In the genomic region with DNA sequence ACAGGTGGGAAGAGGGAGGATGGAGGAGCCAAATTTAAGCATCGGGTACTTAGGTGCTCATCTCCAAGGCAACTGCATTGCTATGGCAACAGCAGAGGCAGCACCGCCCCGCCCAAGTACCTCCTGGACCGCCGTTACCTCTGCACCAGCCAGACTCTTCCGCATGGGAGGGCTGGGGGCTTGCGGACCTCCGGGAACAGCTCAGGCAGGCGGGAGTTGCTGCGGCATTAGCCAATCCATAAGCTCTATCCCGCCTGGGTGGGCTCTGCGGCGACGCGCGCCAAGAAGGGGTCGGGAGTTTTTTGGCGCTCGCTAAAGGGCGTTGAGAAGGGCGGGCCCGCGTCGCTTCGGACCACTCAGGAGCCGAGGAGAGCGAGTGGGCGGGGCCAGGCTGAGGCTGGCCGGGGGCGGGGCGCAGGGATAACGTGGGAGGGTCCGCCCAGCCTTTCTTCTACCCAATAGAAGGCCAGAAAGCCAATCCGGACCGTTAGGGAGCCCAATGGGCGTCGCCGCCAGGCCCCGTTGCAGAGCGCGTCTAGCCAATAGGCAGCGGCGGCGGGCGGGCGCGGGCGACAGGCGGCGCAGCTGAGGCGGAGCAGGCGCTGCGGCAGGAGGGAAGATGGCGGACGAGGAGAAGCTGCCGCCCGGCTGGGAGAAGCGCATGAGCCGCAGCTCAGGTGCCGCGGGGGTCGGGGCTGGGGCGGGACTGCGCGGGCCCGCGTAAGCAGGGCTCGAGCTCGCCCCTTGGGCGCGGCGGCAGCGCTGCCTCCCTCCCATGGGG, we compare ENCODE assay signal across 8 cellular contexts. TPM values are rescaled to one million over a fixed set of nuclear protein-coding genes. Genes with fewer than 3 reads are reported as not detected.
A peak's percentile ranks its signal among the peaks of the same experiment; 100 is the strongest.
DNase-seq lines count a peak whose midpoint lies in the region; ATAC-seq and TF ChIP-seq lines count a peak whose summit lies in the region.

A gene (plus strand): TSS at position 593 of the 781 bp plus-strand sequence. CDS start 27 bp downstream, at position 620.

- peak; percentile 96 for ATAC-seq in GM18909 (IDR thresholded peaks at IDR 0.05; ENCODE audit: poor library complexity, unreplicated experiment)
- peak; percentile 95 for ATAC-seq in HG03175 (IDR thresholded peaks at IDR 0.05; ENCODE audit: unreplicated experiment)
- ATAC-seq in WTC11 = peak; percentile 94

- H3K9me3 Mint-ChIP-seq in WTC11 = no peaks in the 10 kb centered on the region
- no peaks in the 10 kb centered on the region for H3K9me3 Mint-ChIP-seq in immature natural killer cell

- peak within 1 kb of the TSS; percentile 71 for H3K27ac Mint-ChIP-seq in WTC11
- peak within 1 kb of the TSS; percentile 87 to 98 (median 92) for H3K27ac Mint-ChIP-seq in immature natural killer cell

- peak within 1 kb of the TSS; percentile 87 for H3K4me3 Mint-ChIP-seq in WTC11
- peak within 1 kb of the TSS; percentile 93 to 96 (median 94) for H3K4me3 Mint-ChIP-seq in immature natural killer cell

- POLR2A ChIA-PET in WTC11 (lab: Charles Lee) = interaction anchor here (0.5 to 0.9 kb wide), 2 partner anchors 16 to 234 kb away, joined by 3 to 4 read pairs; a partner anchor contains a TSS

- CTCF ChIA-PET in WTC11 (lab: Charles Lee) = interaction anchor here (0.6 to 1.4 kb wide), 30 partner anchors 10 to 424 kb away, joined by 3 to 9 read pairs (median 4); a partner anchor contains a TSS

- H3K36me3 Mint-ChIP-seq in WTC11 (peaks cover 13% of the 10 kb centered on the region), immature natural killer cell (peaks cover 0 to 9% (median 0%) of the 10 kb centered on the region in 3 donors)

- DNase-seq in AG09309 (ENCODE audit: low read depth) (peak; percentile 93), NCI-H226 (peak; percentile 96), WTC11 (ENCODE audit: low spot score) (peak; percentile 100), cardiac fibroblast (ENCODE audit: low read depth in 2 of 2) (peak; percentile 99), immature natural killer cell (peak; percentile 99), smooth muscle cell of the brain vasculature (ENCODE audit: low read depth, low spot score) (peak; percentile 97)

- H3K4me3 ChIP-seq in AG09309 (ENCODE audit: control insufficient read depth, low read depth, low read length) (peak within 1 kb of the TSS; percentile 98), cardiac fibroblast (replicated peaks in 1 of 2; ENCODE audit: low read depth in 2 of 2, low read length in 2 of 2) (peak within 1 kb of the TSS; percentile 88 to 89)

- TF ChIP-seq CTCF in AG09309 (IDR thresholded peaks at IDR 0.05; ENCODE audit: control insufficient read depth, insufficient read depth, low read depth, low read length, missing control alignments) = peak; percentile 28
- no peak; the same call in 1 of the 2 replicates for TF ChIP-seq CTCF in WTC11 (IDR thresholded peaks at IDR 0.05)
- TF ChIP-seq CTCF in cardiac fibroblast (IDR thresholded peaks at IDR 0.05; ENCODE audit: low read depth, low read length) = no peak

- H3K27me3 Mint-ChIP-seq in WTC11 (ENCODE audit: low read depth) = no peaks in the 10 kb centered on the region
- peaks cover 5 to 10% (median 8%) of the 10 kb centered on the region in 3 donors for H3K27me3 Mint-ChIP-seq in immature natural killer cell (ENCODE audit: low read depth in 3 of 3)

- H3K4me1 Mint-ChIP-seq in WTC11 (peaks cover 14% of the 10 kb centered on the region), immature natural killer cell (peaks cover 22 to 26% of the 10 kb centered on the region in 2 donors)

TF ChIP-seq in WTC11, 78 proteins besides CTCF, POLR2A, EP300 and RAD21 (continues in another document):
- TF ChIP-seq FOXK1 (CRISPR knock-in tag; IDR thresholded peaks at IDR 0.05) (0 out of 2 replicates have a peak, but pooled peaks have one; percentile 2), NFYB (CRISPR knock-in tag; conservative IDR thresholded peaks at IDR 0.05; ENCODE audit: low read depth) (peak; percentile 98), RORB (CRISPR knock-in tag; IDR thresholded peaks at IDR 0.05) (no peak), ZNF416 (CRISPR knock-in tag; IDR thresholded peaks at IDR 0.05) (0 out of 2 replicates have a peak, but pooled peaks have one; percentile 9), OVOL2 (CRISPR knock-in tag; IDR thresholded peaks at IDR 0.05; ENCODE audit: borderline replicate concordance) (no peak), ESRRA (CRISPR knock-in tag; IDR thresholded peaks at IDR 0.05; ENCODE audit: borderline replicate concordance) (no peak), TCF7 (CRISPR knock-in tag; IDR thresholded peaks at IDR 0.05; ENCODE audit: low read depth) (no peak), NFE2L1 (CRISPR knock-in tag; IDR thresholded peaks at IDR 0.05) (no peak), GTF2I (CRISPR knock-in tag; conservative IDR thresholded peaks at IDR 0.05) (no peak)
- TF ChIP-seq, protein P1, sequence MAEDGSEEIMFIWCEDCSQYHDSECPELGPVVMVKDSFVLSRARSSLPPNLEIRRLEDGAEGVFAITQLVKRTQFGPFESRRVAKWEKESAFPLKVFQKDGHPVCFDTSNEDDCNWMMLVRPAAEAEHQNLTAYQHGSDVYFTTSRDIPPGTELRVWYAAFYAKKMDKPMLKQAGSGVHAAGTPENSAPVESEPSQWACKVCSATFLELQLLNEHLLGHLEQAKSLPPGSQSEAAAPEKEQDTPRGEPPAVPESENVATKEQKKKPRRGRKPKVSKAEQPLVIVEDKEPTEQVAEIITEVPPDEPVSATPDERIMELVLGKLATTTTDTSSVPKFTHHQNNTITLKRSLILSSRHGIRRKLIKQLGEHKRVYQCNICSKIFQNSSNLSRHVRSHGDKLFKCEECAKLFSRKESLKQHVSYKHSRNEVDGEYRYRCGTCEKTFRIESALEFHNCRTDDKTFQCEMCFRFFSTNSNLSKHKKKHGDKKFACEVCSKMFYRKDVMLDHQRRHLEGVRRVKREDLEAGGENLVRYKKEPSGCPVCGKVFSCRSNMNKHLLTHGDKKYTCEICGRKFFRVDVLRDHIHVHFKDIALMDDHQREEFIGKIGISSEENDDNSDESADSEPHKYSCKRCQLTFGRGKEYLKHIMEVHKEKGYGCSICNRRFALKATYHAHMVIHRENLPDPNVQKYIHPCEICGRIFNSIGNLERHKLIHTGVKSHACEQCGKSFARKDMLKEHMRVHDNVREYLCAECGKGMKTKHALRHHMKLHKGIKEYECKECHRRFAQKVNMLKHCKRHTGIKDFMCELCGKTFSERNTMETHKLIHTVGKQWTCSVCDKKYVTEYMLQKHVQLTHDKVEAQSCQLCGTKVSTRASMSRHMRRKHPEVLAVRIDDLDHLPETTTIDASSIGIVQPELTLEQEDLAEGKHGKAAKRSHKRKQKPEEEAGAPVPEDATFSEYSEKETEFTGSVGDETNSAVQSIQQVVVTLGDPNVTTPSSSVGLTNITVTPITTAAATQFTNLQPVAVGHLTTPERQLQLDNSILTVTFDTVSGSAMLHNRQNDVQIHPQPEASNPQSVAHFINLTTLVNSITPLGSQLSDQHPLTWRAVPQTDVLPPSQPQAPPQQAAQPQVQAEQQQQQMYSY (CRISPR knock-in tag; IDR thresholded peaks at IDR 0.05) = no peak
- TF ChIP-seq, protein P2, sequence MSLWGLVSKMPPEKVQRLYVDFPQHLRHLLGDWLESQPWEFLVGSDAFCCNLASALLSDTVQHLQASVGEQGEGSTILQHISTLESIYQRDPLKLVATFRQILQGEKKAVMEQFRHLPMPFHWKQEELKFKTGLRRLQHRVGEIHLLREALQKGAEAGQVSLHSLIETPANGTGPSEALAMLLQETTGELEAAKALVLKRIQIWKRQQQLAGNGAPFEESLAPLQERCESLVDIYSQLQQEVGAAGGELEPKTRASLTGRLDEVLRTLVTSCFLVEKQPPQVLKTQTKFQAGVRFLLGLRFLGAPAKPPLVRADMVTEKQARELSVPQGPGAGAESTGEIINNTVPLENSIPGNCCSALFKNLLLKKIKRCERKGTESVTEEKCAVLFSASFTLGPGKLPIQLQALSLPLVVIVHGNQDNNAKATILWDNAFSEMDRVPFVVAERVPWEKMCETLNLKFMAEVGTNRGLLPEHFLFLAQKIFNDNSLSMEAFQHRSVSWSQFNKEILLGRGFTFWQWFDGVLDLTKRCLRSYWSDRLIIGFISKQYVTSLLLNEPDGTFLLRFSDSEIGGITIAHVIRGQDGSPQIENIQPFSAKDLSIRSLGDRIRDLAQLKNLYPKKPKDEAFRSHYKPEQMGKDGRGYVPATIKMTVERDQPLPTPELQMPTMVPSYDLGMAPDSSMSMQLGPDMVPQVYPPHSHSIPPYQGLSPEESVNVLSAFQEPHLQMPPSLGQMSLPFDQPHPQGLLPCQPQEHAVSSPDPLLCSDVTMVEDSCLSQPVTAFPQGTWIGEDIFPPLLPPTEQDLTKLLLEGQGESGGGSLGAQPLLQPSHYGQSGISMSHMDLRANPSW (CRISPR knock-in tag; conservative IDR thresholded peaks at IDR 0.05; ENCODE audit: low read depth) = no peak
- TF ChIP-seq, protein P3, sequence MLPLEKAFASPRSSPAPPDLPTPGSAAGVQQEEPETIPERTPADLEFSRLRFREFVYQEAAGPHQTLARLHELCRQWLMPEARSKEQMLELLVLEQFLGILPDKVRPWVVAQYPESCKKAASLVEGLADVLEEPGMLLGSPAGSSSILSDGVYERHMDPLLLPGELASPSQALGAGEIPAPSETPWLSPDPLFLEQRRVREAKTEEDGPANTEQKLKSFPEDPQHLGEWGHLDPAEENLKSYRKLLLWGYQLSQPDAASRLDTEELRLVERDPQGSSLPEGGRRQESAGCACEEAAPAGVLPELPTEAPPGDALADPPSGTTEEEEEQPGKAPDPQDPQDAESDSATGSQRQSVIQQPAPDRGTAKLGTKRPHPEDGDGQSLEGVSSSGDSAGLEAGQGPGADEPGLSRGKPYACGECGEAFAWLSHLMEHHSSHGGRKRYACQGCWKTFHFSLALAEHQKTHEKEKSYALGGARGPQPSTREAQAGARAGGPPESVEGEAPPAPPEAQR (CRISPR knock-in tag; IDR thresholded peaks at IDR 0.05) = no peak
- TF ChIP-seq, protein P4, sequence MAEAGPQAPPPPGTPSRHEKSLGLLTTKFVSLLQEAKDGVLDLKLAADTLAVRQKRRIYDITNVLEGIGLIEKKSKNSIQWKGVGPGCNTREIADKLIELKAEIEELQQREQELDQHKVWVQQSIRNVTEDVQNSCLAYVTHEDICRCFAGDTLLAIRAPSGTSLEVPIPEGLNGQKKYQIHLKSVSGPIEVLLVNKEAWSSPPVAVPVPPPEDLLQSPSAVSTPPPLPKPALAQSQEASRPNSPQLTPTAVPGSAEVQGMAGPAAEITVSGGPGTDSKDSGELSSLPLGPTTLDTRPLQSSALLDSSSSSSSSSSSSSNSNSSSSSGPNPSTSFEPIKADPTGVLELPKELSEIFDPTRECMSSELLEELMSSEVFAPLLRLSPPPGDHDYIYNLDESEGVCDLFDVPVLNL (CRISPR knock-in tag; IDR thresholded peaks at IDR 0.05; ENCODE audit: borderline replicate concordance, low read depth) = no peak

RNA-seq across cellular contexts. Expression of the gene that starts here (rescaled TPM):
- total RNA-seq in WTC11 (2021) = 107 to 111 TPM (median 110 TPM) in 3 replicates
- polyA plus RNA-seq in immature natural killer cell = 100 to 1,000 TPM; 143 to 227 (median 183) TPM

Comparison
In these comparisons a context has a peak if more than half of its experiments do, and no peak if none do; other contexts are left out.
1. Peak in every context shown above with its lines: DNase-seq, ATAC-seq and H3K4me3 ChIP-seq.